ENCODE assay signal across 8 cellular contexts in genomic region chr20:13492001-13492480, GRCh38.
DNase-seq lines count a peak whose midpoint lies in the region; ATAC-seq and TF ChIP-seq lines count a peak whose summit lies in the region.

No MANE protein-coding gene starts in this region.

- H3K9me3 Mint-ChIP-seq in progenitor cell of endocrine pancreas (ENCODE audit: low read depth), result peaks cover 3% of the 10 kb centered on the region
- peaks cover 2% of the 10 kb centered on the region for H3K9me3 Mint-ChIP-seq in stimulated activated memory B cell treated with anti-CD40 and anti-IgM and Interleukin-4, amounts not matched to agents 10 μg/mL and 1 μg/mL and 100 μg/mL, for 72 hours

- DNase-seq in EL, result peak; percentile 54
- DNase-seq in RWPE1 (ENCODE audit: low spot score), result peak; percentile 55
- peak; percentile 39 for DNase-seq in Right ventricle myocardium superior
- DNase-seq in progenitor cell of endocrine pancreas (ENCODE audit: low spot score, unreplicated experiment), result no peak
- DNase-seq in NCI-H510A (lab: John Stamatoyannopoulos, UW), result no peak
- no peak for DNase-seq in NCI-H2171 (lab: John Stamatoyannopoulos, UW)
- no peak for DNase-seq in OCI-M2 (lab: John Stamatoyannopoulos, UW; ENCODE audit: unreplicated experiment)

- peaks cover 2% of the 10 kb centered on the region for H3K36me3 Mint-ChIP-seq in progenitor cell of endocrine pancreas (ENCODE audit: insufficient read depth)
- H3K36me3 Mint-ChIP-seq in stimulated activated memory B cell treated with anti-CD40 and anti-IgM and Interleukin-4, amounts not matched to agents 10 μg/mL and 1 μg/mL and 100 μg/mL, for 72 hours, result peaks cover 5% of the 10 kb centered on the region

- H3K4me1 Mint-ChIP-seq in progenitor cell of endocrine pancreas (ENCODE audit: low read depth), result peaks cover 13% of the 10 kb centered on the region
- H3K4me1 Mint-ChIP-seq in stimulated activated memory B cell treated with anti-CD40 and anti-IgM and Interleukin-4, amounts not matched to agents 10 μg/mL and 1 μg/mL and 100 μg/mL, for 72 hours, result no peaks in the 10 kb centered on the region

- TF ChIP-seq CTCF in RWPE1 (conservative IDR thresholded peaks at IDR 0.05; ENCODE audit: low read depth), result no peak
- peak; percentile 7 for TF ChIP-seq CTCF in progenitor cell of endocrine pancreas (IDR thresholded peaks at IDR 0.05; ENCODE audit: unreplicated experiment)

- H3K4me3 Mint-ChIP-seq in progenitor cell of endocrine pancreas (ENCODE audit: low read depth), result no peak overlapping the region
- no peak overlapping the region for H3K4me3 Mint-ChIP-seq in stimulated activated memory B cell treated with anti-CD40 and anti-IgM and Interleukin-4, amounts not matched to agents 10 μg/mL and 1 μg/mL and 100 μg/mL, for 72 hours

- intact Hi-C loops in Right ventricle myocardium superior (cut with DNase I), result no loop called here

- CTCF ChIA-PET in RWPE1 (lab: Yijun Ruan, JAX), result interaction anchor here (0.6 to 0.7 kb wide), 2 partner anchors 109 to 1304 kb away, joined by 4 to 7 read pairs; no protein-coding TSS in a partner anchor

- H3K27me3 Mint-ChIP-seq in progenitor cell of endocrine pancreas, result no peaks in the 10 kb centered on the region
- no peaks in the 10 kb centered on the region for H3K27me3 Mint-ChIP-seq in stimulated activated memory B cell treated with anti-CD40 and anti-IgM and Interleukin-4, amounts not matched to agents 10 μg/mL and 1 μg/mL and 100 μg/mL, for 72 hours

- no peak overlapping the region for H3K27ac Mint-ChIP-seq in progenitor cell of endocrine pancreas
- H3K27ac Mint-ChIP-seq in stimulated activated memory B cell treated with anti-CD40 and anti-IgM and Interleukin-4, amounts not matched to agents 10 μg/mL and 1 μg/mL and 100 μg/mL, for 72 hours, result no peak overlapping the region

- POLR2A ChIA-PET in RWPE1 (lab: Yijun Ruan, JAX; ENCODE audit: low non-redundant PET), result no interaction called here

- ATAC-seq in Right ventricle myocardium superior (ENCODE audit: poor library complexity), result peak; percentile 92
- ATAC-seq in stimulated activated memory B cell treated with anti-CD40 and anti-IgM and Interleukin-4, amounts not matched to agents 10 μg/mL and 1 μg/mL and 100 μg/mL, for 72 hours, result no peak

- no peak overlapping the region for H3K27ac ChIP-seq in RWPE1

Comparison
In these comparisons a context has a peak if more than half of its experiments do, and no peak if none do; other contexts are left out.
1. DNase-seq: peak in EL (single experiment), RWPE1 (single experiment) and Right ventricle myocardium superior (single experiment); none in progenitor cell of endocrine pancreas (single experiment), NCI-H510A (single experiment), NCI-H2171 (single experiment) and OCI-M2 (single experiment).